16 cellular contexts compared by ENCODE assay signal in the genomic region with DNA sequence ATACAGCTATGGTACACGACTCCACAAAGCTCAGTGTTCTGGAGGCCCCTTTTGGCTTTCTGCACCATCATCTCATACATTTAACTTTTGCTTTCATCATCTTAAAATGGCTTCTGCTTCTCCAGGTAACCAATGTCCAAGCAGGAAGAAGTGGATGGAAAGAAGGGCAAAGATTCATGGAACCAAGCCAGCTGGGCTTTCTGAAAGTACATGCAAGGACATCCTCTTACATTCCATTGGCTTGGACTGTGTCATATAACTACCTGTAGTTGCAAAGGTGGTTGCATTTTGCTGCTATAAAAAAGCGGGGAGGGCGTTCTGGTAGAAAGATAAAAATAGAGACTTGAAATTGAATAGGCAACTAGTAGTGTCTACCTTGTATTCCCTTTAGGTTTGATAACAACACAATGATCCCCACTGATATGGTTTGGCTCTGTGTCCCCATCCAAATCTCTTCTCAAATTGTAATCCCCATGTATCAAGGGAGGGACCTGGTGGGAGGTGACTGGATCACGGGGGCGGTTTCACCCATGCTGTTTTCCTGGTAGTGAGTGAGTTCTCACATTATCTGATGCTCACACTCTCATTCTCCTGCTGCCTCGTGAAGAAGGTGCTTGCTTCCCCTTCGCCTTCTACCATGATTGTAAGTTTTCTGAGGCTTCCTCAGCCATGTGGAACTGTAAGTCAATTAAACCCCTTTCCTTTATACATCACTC. TPM values are rescaled to one million over a fixed set of nuclear protein-coding genes. Genes with fewer than 3 reads are reported as not detected.
DNase-seq lines count a peak whose midpoint lies in the region; ATAC-seq, FAIRE-seq and TF ChIP-seq lines count a peak whose summit lies in the region.
"Had no signal": no experiment of that assay in that cellular context is flagged by ENCODE, and none has a peak within 500 bp of the region (broad histone marks: within the 10 kb centered on the region; RNA-seq: fewer than 3 reads in every experiment).

No MANE protein-coding gene starts in this region.

- TF ChIP-seq POLR2A in transverse colon (IDR thresholded peaks at IDR 0.05): no peak

- 54 to 61% methylated on average over 4 to 7 of the region's 7 CpGs for WGBS in transverse colon (ENCODE audit: low coverage in 1 of 2), 2 donors

- no peaks in the 10 kb centered on the region for H3K36me3 ChIP-seq in mucosa of descending colon (ENCODE audit: low read depth)
- no peaks in the 10 kb centered on the region for H3K36me3 ChIP-seq in transverse colon
- H3K36me3 ChIP-seq in osteoblast (ENCODE audit: insufficient read depth, low read length): no peaks in the 10 kb centered on the region
- H3K36me3 ChIP-seq: BLaER1 treated with 17β-estradiol and CSF1 and Interleukin-3, amounts not matched to agents 10 nM and 100 nM had no signal

- no peak overlapping the region for H3K4me3 Mint-ChIP-seq in natural killer cell
- H3K4me3 Mint-ChIP-seq: CD4-positive, CD25-positive, alpha-beta regulatory T cell; GM23338 had no signal

- no peak for TF ChIP-seq EP300 in transverse colon (IDR thresholded peaks at IDR 0.05; ENCODE audit: low read depth)

- in situ Hi-C loops in transverse colon (cut with MboI; ENCODE audit: low pct_ligation_motif_present in 1 of 4, low pct_unique_long_range_greater_than_20kb in 1 of 4, low sequenced_read_pairs in 3 of 4): no loop called here

- H3K27ac Mint-ChIP-seq in natural killer cell: no peak overlapping the region
- H3K27ac Mint-ChIP-seq: GM23338 had no signal

- H3K9me3 Mint-ChIP-seq in natural killer cell: no peaks in the 10 kb centered on the region

- H4K20me1 ChIP-seq in osteoblast (ENCODE audit: insufficient read depth, low read length): no peaks in the 10 kb centered on the region

- no peaks in the 10 kb centered on the region for H3K79me2 ChIP-seq in osteoblast (ENCODE audit: insufficient read depth, low read length)

- peak; percentile 79 for FAIRE-seq in colon (lab: Jason Lieb, UNC)

- intact Hi-C loops in mucosa of descending colon (cut with DNase I, micrococcal nuclease) (no loop called here), transverse colon (cut with DNase I; ENCODE audit: low total_unique reads) (no loop called here), natural killer cell (cut with micrococcal nuclease) (no loop called here)

- H3K27me3 Mint-ChIP-seq in natural killer cell (ENCODE audit: low read depth in 2 of 2): peaks cover 5 to 6% of the 10 kb centered on the region in 2 donors

- H3K27me3 ChIP-seq in transverse colon: no peaks in the 10 kb centered on the region
- H3K27me3 ChIP-seq in osteoblast (ENCODE audit: insufficient read depth, low read length): peaks cover 1% of the 10 kb centered on the region
- H3K27me3 ChIP-seq: BLaER1 treated with 17β-estradiol and CSF1 and Interleukin-3, amounts not matched to agents 10 nM and 100 nM had no signal

- ATAC-seq in mucosa of descending colon: peak; percentile 96
- ATAC-seq in natural killer cell: no peak
- no peak for ATAC-seq in HG02623 (IDR thresholded peaks at IDR 0.05; ENCODE audit: unreplicated experiment)
- ATAC-seq: GM23338 had no signal

- no peaks in the 10 kb centered on the region for H3K9me3 ChIP-seq in mucosa of descending colon
- no peaks in the 10 kb centered on the region for H3K9me3 ChIP-seq in transverse colon
- H3K9me3 ChIP-seq in osteoblast (ENCODE audit: low read depth, low read length): no peaks in the 10 kb centered on the region

- H2AFZ ChIP-seq in osteoblast (ENCODE audit: low read length): no peak overlapping the region
- H2AFZ ChIP-seq: GM23338 had no signal

- H3K4me2 ChIP-seq in osteoblast (ENCODE audit: insufficient read depth, low read length): no peak overlapping the region
- H3K4me2 ChIP-seq: GM23338 had no signal

- no peaks in the 10 kb centered on the region for H3K36me3 Mint-ChIP-seq in natural killer cell
- H3K36me3 Mint-ChIP-seq: CD4-positive, CD25-positive, alpha-beta regulatory T cell had no signal

- DNase-seq in HT-29 (ENCODE audit: low spot score) (peak; percentile 21), mucosa of descending colon (peak in 2 of 3 donors; percentile 54 to 93), transverse colon (peak; percentile 84), NCI-H2107 (lab: John Stamatoyannopoulos, UW) (no peak), natural killer cell (no peak), osteoblast (ENCODE audit: insufficient read length, low spot score, missing footprints) (no peak)
- DNase-seq: ACHN; CD4-positive, CD25-positive, alpha-beta regulatory T cell; DMS53; GF-D8; H7; IMR-90 had no signal

- peak overlapping the region; percentile 52 to 79 (median 72) for H3K27ac ChIP-seq in transverse colon
- H3K27ac ChIP-seq in osteoblast (ENCODE audit: low read depth, low read length): no peak overlapping the region
- H3K27ac ChIP-seq: BLaER1 treated with 17β-estradiol and CSF1 and Interleukin-3, amounts not matched to agents 10 nM and 100 nM had no signal

- peaks cover 1 to 2% of the 10 kb centered on the region in 2 donors for H3K4me1 Mint-ChIP-seq in natural killer cell

- H3K4me3 ChIP-seq in mucosa of descending colon (no peak overlapping the region), transverse colon (no peak overlapping the region), osteoblast (ENCODE audit: insufficient read depth, low read length) (no peak overlapping the region)
- H3K4me3 ChIP-seq: BLaER1 treated with 17β-estradiol and CSF1 and Interleukin-3, amounts not matched to agents 10 nM and 100 nM; GM23338 had no signal

- H3K4me1 ChIP-seq in mucosa of descending colon (ENCODE audit: low read depth) (no peaks in the 10 kb centered on the region), transverse colon (peaks cover 0 to 29% (median 10%) of the 10 kb centered on the region in 4 donors), osteoblast (ENCODE audit: insufficient read depth, low read length) (no peaks in the 10 kb centered on the region)

- TF ChIP-seq CTCF in mucosa of descending colon (IDR thresholded peaks at IDR 0.05) (no peak), transverse colon (IDR thresholded peaks at IDR 0.05) (no peak), natural killer cell (IDR thresholded peaks at IDR 0.05) (no peak), osteoblast (IDR thresholded peaks at IDR 0.05; ENCODE audit: extremely low read depth, low read depth, low read length) (no peak)

RNA-seq across cellular contexts. Expression of a gene that starts 6.7 kb away (rescaled TPM):
- total RNA-seq in HT-29 (2014; rRNA removed; shearing (Covaris generic)): 1.8 and 2.2 TPM in 2 replicates
- total RNA-seq in mucosa of descending colon: 10 to 100 TPM; 21.6 to 53.1 (median 29.1) TPM
- total RNA-seq in transverse colon: 10 to 100 TPM; 40.8 to 52.9 (median 44.5) TPM
- total RNA-seq in natural killer cell: 1 to 10 TPM in 1 of 3 donors, under 1 TPM in 1, not detected in 1; 0.49 to 3.0 TPM
- total RNA-seq in osteoblast: 4.4 and 4.7 TPM in 2 replicates

Comparison
In these comparisons a context has a peak if more than half of its experiments do, and no peak if none do; other contexts are left out.
1. DNase-seq: peak in HT-29 (single experiment), mucosa of descending colon (2 of 3) and transverse colon (single experiment); none in NCI-H2107 (single experiment), natural killer cell (single experiment) and osteoblast (single experiment).